Comparison of ENCODE assay signal across 8 cellular contexts in genomic region chr3:40524571-40525285, GRCh38. TPM values are rescaled to one million over a fixed set of nuclear protein-coding genes. Genes with fewer than 3 reads are reported as not detected.
DNase-seq lines count a peak whose midpoint lies in the region; ATAC-seq, FAIRE-seq and TF ChIP-seq lines count a peak whose summit lies in the region.

Gene ZNF621, plus strand, starts transcription at chr3:40524960. Its CDS starts 881 bp downstream, at chr3:40525841.

- ATAC-seq in GM18861 (IDR thresholded peaks at IDR 0.05; ENCODE audit: unreplicated experiment) (peak; percentile 97), HG03095 (IDR thresholded peaks at IDR 0.05; ENCODE audit: unreplicated experiment) (peak; percentile 99)
- ATAC-seq in activated CD4-positive, CD25-positive, alpha-beta regulatory T cell treated with anti-CD3 and anti-CD28 coated beads, Interleukin-2, amount 50 U/mL, for 24 hours, result peak; percentile 98 to 99

- FAIRE-seq in kidney (lab: Jason Lieb, UNC), result no peak

- TF ChIP-seq CTCF in kidney (IDR thresholded peaks at IDR 0.05; ENCODE audit: borderline replicate concordance, extremely low read depth, insufficient read depth), result no peak

- H3K9me3 ChIP-seq in kidney (ENCODE audit: control insufficient read depth in 1 of 2, low read length in 2 of 2), result no peaks in the 10 kb centered on the region

- peaks cover 0 to 11% of the 10 kb centered on the region in 2 donors for H3K4me1 ChIP-seq in kidney (ENCODE audit: control insufficient read depth in 1 of 2, insufficient read depth in 1 of 2, low read depth in 1 of 2, low read length in 2 of 2)

- DNase-seq in AG08395 (ENCODE audit: low spot score) (peak; percentile 96), NCI-H226 (peak; percentile 78), cerebellar cortex (ENCODE audit: low spot score) (peak; percentile 88), kidney (peak; percentile 97)
- peak; percentile 90 for DNase-seq in stimulated activated CD4-positive, alpha-beta T cell treated with anti-CD3 and anti-CD28 coated beads, Interleukin-15, amount 100 ng/mL, for 24 hours

- H3K9ac ChIP-seq in kidney (ENCODE audit: low read length in 2 of 2), result peak within 1 kb of the TSS; percentile 96

- peaks cover 7 to 15% of the 10 kb centered on the region in 2 donors for H3K36me3 ChIP-seq in kidney (ENCODE audit: control insufficient read depth in 1 of 2, insufficient read depth in 2 of 2, low read length in 2 of 2)

- H3K4me3 ChIP-seq in kidney (ENCODE audit: low read length in 2 of 2), result peak within 1 kb of the TSS; percentile 96 to 97

- peak within 1 kb of the TSS; percentile 84 to 92 for H3K27ac ChIP-seq in kidney (ENCODE audit: low read depth in 2 of 2, low read length in 2 of 2)

- intact Hi-C loops in kidney (cut with DNase I), result no loop called here

RNA-seq across cellular contexts. Expression of gene ZNF621, which starts in this region (rescaled TPM):
- 25.4 TPM for total RNA-seq in kidney
- 6.9 TPM for polyA plus RNA-seq in kidney (ENCODE audit: insufficient read depth, low read depth, low replicate concordance)

Comparison
In these comparisons a context has a peak if more than half of its experiments do, and no peak if none do; other contexts are left out.
1. Peak in every context shown above with its lines: DNase-seq, ATAC-seq, H3K4me3 ChIP-seq and H3K27ac ChIP-seq.